ENCODE assay signal across 1 cellular context in genomic region chrX:69066966-69067525, GRCh38.
TF ChIP-seq lines count a peak whose summit lies in the region.

No MANE protein-coding gene starts in this region.

TF ChIP-seq in IMR-90, 13 proteins besides CTCF, POLR2A, EP300 and RAD21:
- TF ChIP-seq RFX5 (IDR thresholded peaks at IDR 0.05; ENCODE audit: low read depth, low read length): no peak
- no peak for TF ChIP-seq CHD1 (IDR thresholded peaks at IDR 0.05; ENCODE audit: low read depth, low read length)
- 0 out of 2 replicates have a peak, but pooled peaks have one; percentile 40 for TF ChIP-seq MXI1 (IDR thresholded peaks at IDR 0.05; ENCODE audit: borderline replicate concordance, low read depth, low read length)
- no peak for TF ChIP-seq ELK1 (IDR thresholded peaks at IDR 0.05; ENCODE audit: borderline replicate concordance, low read depth, low read length)
